Comparison of ENCODE assay signal across 13 cellular contexts in the genomic region with DNA sequence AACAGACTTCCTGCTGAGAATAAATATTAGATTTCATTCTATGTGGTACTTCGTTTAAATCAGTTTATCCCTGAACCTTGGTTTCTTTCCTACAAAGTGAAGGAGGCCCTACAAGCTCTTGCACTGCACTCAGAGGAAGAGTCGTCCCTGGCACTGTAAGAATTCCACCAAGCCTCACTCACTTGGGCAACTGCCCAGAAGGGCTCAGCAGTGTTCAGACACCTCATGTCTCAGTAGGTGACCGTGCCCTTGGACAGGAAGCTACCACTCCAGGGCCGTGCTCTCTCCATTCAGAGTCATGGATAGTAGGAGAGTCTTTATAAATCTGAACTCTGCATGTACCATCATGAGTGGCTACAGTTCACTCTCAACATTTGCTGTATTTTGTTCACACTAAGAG.
DNase-seq lines count a peak whose midpoint lies in the region; ATAC-seq, FAIRE-seq and TF ChIP-seq lines count a peak whose summit lies in the region.
"Had no signal": no experiment of that assay in that cellular context is flagged by ENCODE, and none has a peak within 500 bp of the region (broad histone marks: within the 10 kb centered on the region; RNA-seq: fewer than 3 reads in every experiment).

No MANE protein-coding gene starts in this region.

- DNase-seq in G401 (ENCODE audit: low spot score): peak; percentile 72
- DNase-seq in astrocyte (ENCODE audit: low read depth): peak; percentile 48
- DNase-seq in heart left ventricle: peak in 3 of 5 donors; percentile 57 to 83 (median 80)
- peak; percentile 61 for DNase-seq in pons (ENCODE audit: low spot score)
- DNase-seq in endothelial cell (ENCODE audit: low spot score): no peak
- DNase-seq in NCI-H524 treated with DMSO at 0.1 percent for 48 hours (lab: John Stamatoyannopoulos, UW): no peak
- DNase-seq in activated gamma-delta T cell (lab: John Stamatoyannopoulos, UW): no peak
- DNase-seq: central memory CD4-positive, alpha-beta T cell; DMS79; Karpas-422; NCI-H1930 had no signal

- ATAC-seq in heart left ventricle (peak; percentile 69 to 85 (median 79)), GM18868 (IDR thresholded peaks at IDR 0.05; ENCODE audit: unreplicated experiment) (no peak)

- H3K4me3 ChIP-seq in astrocyte (ENCODE audit: insufficient read depth, low read depth, low read length) (no peak overlapping the region), heart left ventricle (no peak overlapping the region)

- H2AFZ ChIP-seq in astrocyte (ENCODE audit: low read depth, low read length): no peak overlapping the region

- no peak for TF ChIP-seq CTCF in astrocyte (IDR thresholded peaks at IDR 0.05; ENCODE audit: insufficient read depth, low read depth, low read length)
- no peak for TF ChIP-seq CTCF in heart left ventricle (IDR thresholded peaks at IDR 0.05)
- TF ChIP-seq CTCF in endothelial cell (IDR thresholded peaks at IDR 0.05; ENCODE audit: unreplicated experiment): no peak

- no peak for TF ChIP-seq POLR2A in heart left ventricle (IDR thresholded peaks at IDR 0.05)

- H3K9me3 Mint-ChIP-seq in astrocyte (ENCODE audit: unreplicated experiment) (peaks cover 2% of the 10 kb centered on the region), endothelial cell (ENCODE audit: unreplicated experiment) (no peaks in the 10 kb centered on the region)
- H3K9me3 Mint-ChIP-seq: type B pancreatic cell had no signal

- WGBS in heart left ventricle, 4 donors: 53 to 74% (median 54%) methylated on average over 4 of the region's 4 CpGs

- H3K4me2 ChIP-seq in astrocyte (ENCODE audit: low read length): peak overlapping the region; percentile 28

- H3K27me3 Mint-ChIP-seq in astrocyte (ENCODE audit: low read depth, unreplicated experiment) (no peaks in the 10 kb centered on the region), endothelial cell (ENCODE audit: unreplicated experiment) (peaks cover 5% of the 10 kb centered on the region)

- H4K20me1 ChIP-seq in astrocyte (ENCODE audit: insufficient read depth, low read length): no peaks in the 10 kb centered on the region

- no peak for FAIRE-seq in astrocyte (lab: Jason Lieb, UNC)

- H3K36me3 ChIP-seq in astrocyte (ENCODE audit: insufficient read depth, low read length): no peaks in the 10 kb centered on the region
- H3K36me3 ChIP-seq in heart left ventricle: no peaks in the 10 kb centered on the region

- intact Hi-C loops in heart left ventricle (cut with DNase I): no loop called here

- no peak overlapping the region for H3K9ac ChIP-seq in astrocyte (ENCODE audit: low read length)

- in situ Hi-C loops in G401 (cut with HindIII; ENCODE audit: low sequenced_read_pairs): no loop called here

- H3K79me2 ChIP-seq in astrocyte (ENCODE audit: insufficient read depth, low read length): peaks cover 3% of the 10 kb centered on the region

- H3K27ac Mint-ChIP-seq in astrocyte (ENCODE audit: unreplicated experiment): no peak overlapping the region
- H3K27ac Mint-ChIP-seq in endothelial cell (ENCODE audit: unreplicated experiment): no peak overlapping the region
- H3K27ac Mint-ChIP-seq: type B pancreatic cell had no signal

- no peak overlapping the region for H3K4me3 Mint-ChIP-seq in astrocyte (ENCODE audit: unreplicated experiment)
- no peak overlapping the region for H3K4me3 Mint-ChIP-seq in endothelial cell (ENCODE audit: unreplicated experiment)
- H3K4me3 Mint-ChIP-seq: type B pancreatic cell had no signal

- H3K9me3 ChIP-seq in astrocyte (ENCODE audit: insufficient read depth, low read depth, low read length) (no peaks in the 10 kb centered on the region), heart left ventricle (no peaks in the 10 kb centered on the region)

- H3K36me3 Mint-ChIP-seq in astrocyte (ENCODE audit: low read depth, unreplicated experiment) (peaks cover 6% of the 10 kb centered on the region), endothelial cell (ENCODE audit: low read depth, unreplicated experiment) (peaks cover 22% of the 10 kb centered on the region)
- H3K36me3 Mint-ChIP-seq: type B pancreatic cell had no signal

- no peaks in the 10 kb centered on the region for H3K27me3 ChIP-seq in astrocyte (ENCODE audit: insufficient read depth, low read length)
- H3K27me3 ChIP-seq in heart left ventricle: no peaks in the 10 kb centered on the region

- H3K27ac ChIP-seq in astrocyte (ENCODE audit: low read depth, low read length): no peak overlapping the region
- H3K27ac ChIP-seq in heart left ventricle: peak overlapping the region in 8 of 12 donors; percentile 32 to 79 (median 61)

- peaks cover 9% of the 10 kb centered on the region for H3K4me1 ChIP-seq in astrocyte (ENCODE audit: insufficient read depth, low read length)
- peaks cover 0 to 62% (median 38%) of the 10 kb centered on the region in 12 donors for H3K4me1 ChIP-seq in heart left ventricle

- H3K4me1 Mint-ChIP-seq in astrocyte (ENCODE audit: low read depth, unreplicated experiment) (peaks cover 15% of the 10 kb centered on the region), endothelial cell (ENCODE audit: unreplicated experiment) (peaks cover 39% of the 10 kb centered on the region)

Comparison
In these comparisons a context has a peak if more than half of its experiments do, and no peak if none do; other contexts are left out.
1. DNase-seq: peak in G401 (single experiment), astrocyte (single experiment), heart left ventricle (3 of 5) and pons (single experiment); none in endothelial cell (single experiment), NCI-H524 treated with DMSO at 0.1 percent for 48 hours (single experiment) and activated gamma-delta T cell (single experiment).